Comparison of ENCODE assay signal across 18 cellular contexts in the genomic region with DNA sequence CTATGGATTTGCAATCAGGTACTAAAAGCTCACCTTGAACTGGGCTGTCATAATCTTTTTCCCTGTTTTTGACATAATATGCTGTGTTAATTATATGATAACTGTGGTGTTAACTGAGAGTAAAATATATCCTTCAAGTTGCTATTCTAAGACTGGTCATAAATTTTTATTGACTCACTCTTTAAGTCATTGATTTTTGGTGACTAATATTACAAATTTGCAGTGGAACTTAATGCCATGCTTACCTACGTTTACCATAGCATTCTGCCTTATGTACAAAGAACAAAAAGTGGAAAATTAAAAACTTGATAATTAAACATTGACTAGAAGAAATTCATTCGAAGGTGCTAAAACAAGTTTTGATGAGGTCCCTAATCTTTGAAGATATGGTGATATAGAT.
"Had no signal": no experiment of that assay in that cellular context is flagged by ENCODE, and none has a peak within 500 bp of the region (broad histone marks: within the 10 kb centered on the region; RNA-seq: fewer than 3 reads in every experiment).

No MANE protein-coding gene starts in this region.

- H3K79me2 ChIP-seq: parathyroid adenoma had no signal

- DNase-seq: colonic mucosa; effector CD8-positive, alpha-beta T cell; heart left ventricle; hypothalamus; kidney glomerular epithelial cell; mammary epithelial cell; naive thymus-derived CD4-positive, alpha-beta T cell; nephron progenitor cell; sigmoid colon; stimulated activated naive CD4-positive, alpha-beta T cell treated with Interleukin-2 at 50 U/mL for 16 hours had no signal

- H3K9me3 ChIP-seq: colonic mucosa, right atrium auricular region, sigmoid colon had no signal

- H3K36me3 ChIP-seq: colonic mucosa, heart left ventricle, right atrium auricular region, sigmoid colon had no signal

- H3K4me1 ChIP-seq: colonic mucosa, heart left ventricle, parathyroid adenoma, right atrium auricular region, sigmoid colon had no signal

- H3K27ac ChIP-seq: colonic mucosa, heart left ventricle, parathyroid adenoma, right atrium auricular region, sigmoid colon, skin epidermis had no signal

- ATAC-seq: esophagus mucosa; heart left ventricle; left lobe of liver; naive thymus-derived CD4-positive, alpha-beta T cell had no signal

- H3K27me3 ChIP-seq: colonic mucosa, heart left ventricle, right atrium auricular region, sigmoid colon had no signal

- H3K4me3 ChIP-seq: colonic mucosa, heart left ventricle, right atrium auricular region, sigmoid colon, skin epidermis had no signal

- H3K9ac ChIP-seq: parathyroid adenoma had no signal

- H2AFZ ChIP-seq: parathyroid adenoma had no signal

- FAIRE-seq: frontal cortex, islet of Langerhans, urothelium cell line had no signal
